Comparison of ENCODE assay signal across 1 cellular context in genomic region chr17:64993867-64994266, GRCh38.
TF ChIP-seq lines count a peak whose summit lies in the region.

No MANE protein-coding gene starts in this region.

TF ChIP-seq in HepG2, 621 proteins besides CTCF, POLR2A, EP300 and RAD21 (continued from another document):
- no peak for TF ChIP-seq ARID5B (CRISPR knock-in tag; IDR thresholded peaks at IDR 0.05)
- no peak for TF ChIP-seq NR2F6 (IDR thresholded peaks at IDR 0.05)
- no peak for TF ChIP-seq NR2F6 (CRISPR knock-in tag; IDR thresholded peaks at IDR 0.05)
